10 cellular contexts compared by ENCODE assay signal in the genomic region with DNA sequence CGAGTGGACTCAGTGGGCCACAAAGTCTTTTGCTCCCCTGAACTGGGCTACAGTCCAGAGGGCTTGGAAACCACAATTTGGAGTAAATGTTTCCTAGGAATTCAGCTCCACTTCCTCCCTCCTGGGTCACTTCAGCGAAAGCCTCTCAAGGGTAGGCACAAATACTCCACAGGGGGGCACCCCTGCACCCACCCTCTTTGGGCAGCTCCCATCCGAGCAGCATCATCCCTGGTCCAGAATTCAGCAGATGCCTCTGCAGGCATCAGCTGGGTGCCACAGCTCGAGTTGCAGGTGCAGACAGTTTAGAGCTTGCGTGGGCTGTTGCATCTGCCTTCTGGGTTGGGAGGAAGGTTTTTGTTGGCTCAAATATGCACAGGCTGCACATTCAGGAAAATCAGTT. TPM values are rescaled to one million over a fixed set of nuclear protein-coding genes. Genes with fewer than 3 reads are reported as not detected.
A peak's percentile ranks its signal among the peaks of the same experiment; 100 is the strongest.
DNase-seq lines count a peak whose midpoint lies in the region; ATAC-seq, FAIRE-seq and TF ChIP-seq lines count a peak whose summit lies in the region.
"Had no signal": no experiment of that assay in that cellular context is flagged by ENCODE, and none has a peak within 500 bp of the region (broad histone marks: within the 10 kb centered on the region; RNA-seq: fewer than 3 reads in every experiment).

No MANE protein-coding gene starts in this region.

- in situ Hi-C loops in HepG2 (cut with HindIII; ENCODE audit: extremely low pct_ligation_motif_present, low pct_unique_long_range_greater_than_20kb), result no loop called here

- CTCF ChIA-PET in Caco-2 (lab: Charles Lee), result interaction anchor here (1.0 kb wide), 1 partner anchor 25 kb away, joined by 3 read pairs; a partner anchor contains a TSS
- CTCF ChIA-PET in HepG2 (lab: Yijun Ruan, JAX; ENCODE audit: low intra/inter-chr PET ratio, low total read pairs), result interaction anchor here (1.5 kb wide), 1 partner anchor 113 kb away, joined by 7 read pairs; no protein-coding TSS in a partner anchor

- no TSS peak for BruUV-seq in Caco-2 (replicated peaks; lab: Mats Ljungman, UMichigan)
- no TSS peak for BruUV-seq in HepG2 (replicated peaks; lab: Mats Ljungman, UMichigan)

- H2AFZ ChIP-seq in HepG2 (ENCODE audit: low read length), result no peak overlapping the region

- H3K36me3 ChIP-seq in Caco-2 (ENCODE audit: control insufficient read depth, insufficient read depth, low read length) (no peaks in the 10 kb centered on the region), H7 (replicated peaks; ENCODE audit: control insufficient read depth, insufficient read depth, low read length) (no peaks in the 10 kb centered on the region), HepG2 (replicated peaks in 1 of 2; ENCODE audit: control insufficient read depth in 1 of 2, insufficient read depth in 2 of 2, low read length in 2 of 2) (peaks cover 0 to 3% of the 10 kb centered on the region in 2 experiments; a peak in 2 of 5 replicates)

- no peak for TF ChIP-seq POLR2A in HepG2 (IDR thresholded peaks at IDR 0.05; ENCODE audit: insufficient read depth in 1 of 2, low read depth in 2 of 2, low read length in 2 of 2)

- TF ChIP-seq RAD21 in HepG2 (CRISPR knock-in tag; IDR thresholded peaks at IDR 0.05), result peak; percentile 62

- H3K9me3 ChIP-seq in Caco-2 (no peaks in the 10 kb centered on the region), HepG2 (ENCODE audit: low read length) (no peaks in the 10 kb centered on the region)

- H3K4me3 ChIP-seq in Caco-2 (ENCODE audit: low read depth, low read length) (no peak overlapping the region), H7 (ENCODE audit: insufficient read depth, low read depth, low read length) (no peak overlapping the region), HepG2 (replicated peaks in 1 of 3; ENCODE audit: insufficient read depth in 1 of 3, low read depth in 2 of 3, low read length in 3 of 3) (no peak overlapping the region)
- H3K4me3 ChIP-seq: lung had no signal

- FAIRE-seq in HepG2 (lab: Jason Lieb, UNC) (peak; percentile 15), GM19239 (lab: Jason Lieb, UNC) (no peak)

- H3K27me3 ChIP-seq in Caco-2 (replicated peaks; ENCODE audit: control insufficient read depth, insufficient read depth, low read length), result no peaks in the 10 kb centered on the region
- H3K27me3 ChIP-seq in H7 (ENCODE audit: control insufficient read depth, insufficient read depth, low read length), result peaks cover 8% of the 10 kb centered on the region; the same call in 1 of the 2 replicates
- H3K27me3 ChIP-seq in HepG2 (ENCODE audit: control insufficient read depth in 1 of 2, insufficient read depth in 2 of 2, low read length in 2 of 2), result no peaks in the 10 kb centered on the region

- H3K36me3 Mint-ChIP-seq in Caco-2 (ENCODE audit: insufficient read depth, unreplicated experiment), result peaks cover 6% of the 10 kb centered on the region
- no peaks in the 10 kb centered on the region for H3K36me3 Mint-ChIP-seq in natural killer cell treated with Interleukin-12 subunit alpha and Interleukin-12 subunit beta and Interleukin-15 and Interleukin-18, amount 100 ng/mL, for 72 hours

- no peaks in the 10 kb centered on the region for H4K20me1 ChIP-seq in HepG2 (ENCODE audit: insufficient read depth, low read length)

- DNase-seq in Caco-2 (peak; percentile 51 to 63), H7 (peak; percentile 56), SHP77 (lab: John Stamatoyannopoulos, UW) (peak; percentile 70 to 80), HepG2 (ENCODE audit: low spot score) (peak; percentile 40), medulla oblongata (ENCODE audit: extremely low spot score) (no peak), GM19239 (ENCODE audit: insufficient read length, low spot score) (no peak)
- no peak for DNase-seq in activated CD4-positive, alpha-beta T cell treated with anti-CD3 and anti-CD28 coated beads, Interleukin-2, amount 50 U/mL, for 4 hours
- no peak for DNase-seq in natural killer cell treated with Interleukin-12 subunit alpha and Interleukin-12 subunit beta and Interleukin-15 and Interleukin-18, amount 100 ng/mL, for 72 hours (ENCODE audit: low spot score)
- DNase-seq: activated CD4-positive, CD25-positive, alpha-beta regulatory T cell treated with anti-CD3 and anti-CD28 coated beads, Interleukin-2, amount 50 U/mL, for 72 hours had no signal

- POLR2A ChIA-PET in Caco-2 (lab: Charles Lee) (interaction anchor here (0.6 kb wide), 1 partner anchor 142 kb away, joined by 3 read pairs; no protein-coding TSS in a partner anchor), HepG2 (lab: Yijun Ruan, JAX) (no interaction called here)

- peaks cover 11% of the 10 kb centered on the region for H3K4me1 ChIP-seq in Caco-2
- H3K4me1 ChIP-seq in HepG2 (ENCODE audit: insufficient read depth, low read length), result peaks cover 26% of the 10 kb centered on the region

- no peak overlapping the region for H3K9ac ChIP-seq in HepG2 (ENCODE audit: insufficient read depth, low read depth, low read length)

- no peaks in the 10 kb centered on the region for H3K9me3 Mint-ChIP-seq in Caco-2 (ENCODE audit: unreplicated experiment)
- no peaks in the 10 kb centered on the region for H3K9me3 Mint-ChIP-seq in natural killer cell treated with Interleukin-12 subunit alpha and Interleukin-12 subunit beta and Interleukin-15 and Interleukin-18, amount 100 ng/mL, for 72 hours

- no peaks in the 10 kb centered on the region for H3K27me3 Mint-ChIP-seq in Caco-2 (ENCODE audit: insufficient read depth, unreplicated experiment)
- H3K27me3 Mint-ChIP-seq in natural killer cell treated with Interleukin-12 subunit alpha and Interleukin-12 subunit beta and Interleukin-15 and Interleukin-18, amount 100 ng/mL, for 72 hours, result peaks cover 0 to 6% of the 10 kb centered on the region in 2 donors

- TF ChIP-seq EP300 in HepG2 (IDR thresholded peaks at IDR 0.05; ENCODE audit: low read depth in 2 of 2, low read length in 2 of 2), result no peak
- no peak for TF ChIP-seq EP300 in HepG2 (CRISPR knock-in tag; IDR thresholded peaks at IDR 0.05; ENCODE audit: borderline replicate concordance)

- ATAC-seq in HepG2, result peak; percentile 84
- ATAC-seq in natural killer cell treated with Interleukin-12 subunit alpha and Interleukin-12 subunit beta and Interleukin-15 and Interleukin-18, amount 100 ng/mL, for 72 hours, result no peak

- no peak overlapping the region for H3K27ac Mint-ChIP-seq in Caco-2 (ENCODE audit: unreplicated experiment)
- no peak overlapping the region for H3K27ac Mint-ChIP-seq in natural killer cell treated with Interleukin-12 subunit alpha and Interleukin-12 subunit beta and Interleukin-15 and Interleukin-18, amount 100 ng/mL, for 72 hours

- intact Hi-C loops in Caco-2 (cut with micrococcal nuclease; ENCODE audit: unreplicated experiment), result loop anchor here (1.0 kb wide), 1 partner anchor 113 kb away; no protein-coding TSS in a partner anchor
- intact Hi-C loops in HepG2 (cut with micrococcal nuclease; ENCODE audit: unreplicated experiment), result loop anchor here (1.0 kb wide), 1 partner anchor 113 kb away; no protein-coding TSS in a partner anchor

- H3K4me3 Mint-ChIP-seq in Caco-2 (ENCODE audit: unreplicated experiment), result no peak overlapping the region
- no peak overlapping the region for H3K4me3 Mint-ChIP-seq in natural killer cell treated with Interleukin-12 subunit alpha and Interleukin-12 subunit beta and Interleukin-15 and Interleukin-18, amount 100 ng/mL, for 72 hours

- TF ChIP-seq CTCF in Caco-2 (IDR thresholded peaks at IDR 0.05; ENCODE audit: insufficient read depth in 1 of 2, low read depth in 1 of 2, low read length in 1 of 2, severe bottlenecking in 1 of 2, unreplicated experiment in 1 of 2) (peak; percentile 34 to 40), HepG2 (CRISPR knock-in tag; IDR thresholded peaks at IDR 0.05) (peak; percentile 57)

- no peak overlapping the region for H3K27ac ChIP-seq in HepG2 (ENCODE audit: extremely low read length, insufficient read depth, low read length)

- WGBS in HepG2 (ENCODE audit: low lambda C conversion rate), result 80% methylated on average over 5 of the region's 5 CpGs

- H3K4me1 Mint-ChIP-seq in Caco-2 (ENCODE audit: low read depth, unreplicated experiment), result peaks cover 13% of the 10 kb centered on the region
- H3K4me1 Mint-ChIP-seq in natural killer cell treated with Interleukin-12 subunit alpha and Interleukin-12 subunit beta and Interleukin-15 and Interleukin-18, amount 100 ng/mL, for 72 hours (ENCODE audit: low read depth in 2 of 2), result no peaks in the 10 kb centered on the region

- peaks cover 13% of the 10 kb centered on the region for H3K79me2 ChIP-seq in HepG2 (ENCODE audit: insufficient read depth, low read length)

- no peak overlapping the region for H3K4me2 ChIP-seq in HepG2 (ENCODE audit: low read depth, low read length)

TF ChIP-seq in HepG2, 621 proteins besides CTCF, POLR2A, EP300 and RAD21 (continues in another document):
- no peak for TF ChIP-seq ZKSCAN5 (CRISPR knock-in tag; IDR thresholded peaks at IDR 0.05)
- no peak for TF ChIP-seq PCBP1 (IDR thresholded peaks at IDR 0.05; ENCODE audit: borderline replicate concordance, low read depth, low read length)

RNA-seq across cellular contexts. Expression of a gene that starts 25.0 kb away (rescaled TPM):
- total RNA-seq in Caco-2 (2022) (18.9 and 21.5 TPM in 2 replicates), HepG2 (2016; rRNA removed; fragmentation: Illumina TruSeq; extraction: Trizol) (25.7 and 28.8 TPM in 2 replicates)
- 0.33 and 0.80 TPM in 2 replicates for total RNA-seq in H7 (2014; rRNA removed; shearing (Covaris generic))
- 8.0 and 8.5 TPM in 2 replicates for total RNA-seq in HepG2 (2016; cell fraction: cytosol; rRNA removed; fragmentation: Illumina TruSeq; extraction: Trizol; ENCODE audit: low read depth)
- 25.9 and 29.8 TPM in 2 replicates for total RNA-seq in HepG2 (2016; cell fraction: insoluble cytoplasmic fraction; rRNA removed; fragmentation: Illumina TruSeq; extraction: Trizol)
- 21.3 and 22.4 TPM in 2 replicates for total RNA-seq in HepG2 (2016; cell fraction: membrane; rRNA removed; fragmentation: Illumina TruSeq; extraction: Trizol)
- 17.2 and 19.3 TPM in 2 replicates for total RNA-seq in HepG2 (2016; cell fraction: nucleus; rRNA removed; fragmentation: Illumina TruSeq; extraction: Trizol)
- polyA plus RNA-seq in HepG2 (2011; rRNA removed), result 10.9 and 16.1 TPM in 2 replicates
- 8.1 and 12.4 TPM in 2 replicates for polyA plus RNA-seq in HepG2 (2011; cell fraction: cytosol; rRNA removed)
- polyA plus RNA-seq in HepG2 (2011; cell fraction: nucleus; rRNA removed), result 7.0 and 9.0 TPM in 2 replicates
- 5.0 and 7.0 TPM in 2 replicates for polyA plus RNA-seq in HepG2 (2012)
- polyA plus RNA-seq in HepG2 (2016; cell fraction: cytosol; fragmentation: Illumina TruSeq; extraction: Trizol; ENCODE audit: low read depth), result 4.5 and 5.1 TPM in 2 replicates
- 23.3 and 29.4 TPM in 2 replicates for polyA plus RNA-seq in HepG2 (2016; cell fraction: insoluble cytoplasmic fraction; fragmentation: Illumina TruSeq; extraction: Trizol; ENCODE audit: low read depth)
- polyA plus RNA-seq in HepG2 (2016; cell fraction: membrane; fragmentation: Illumina TruSeq; extraction: Trizol; ENCODE audit: low read depth), result 12.8 and 13.9 TPM in 2 replicates
- 24.3 and 25.9 TPM in 2 replicates for polyA plus RNA-seq in HepG2 (2016; cell fraction: nucleus; fragmentation: Illumina TruSeq; extraction: Trizol; ENCODE audit: insufficient read depth, low read depth)
- polyA minus RNA-seq in HepG2 (2011; rRNA and poly(A)+ RNA removed; ENCODE audit: low replicate concordance), result 40.6 TPM in 1 of 2 replicates, not detected in the other
- polyA minus RNA-seq in HepG2 (2011; cell fraction: cytosol; rRNA and poly(A)+ RNA removed), result 11.2 and 15.2 TPM in 2 replicates
- polyA minus RNA-seq in HepG2 (2011; cell fraction: nucleus; rRNA and poly(A)+ RNA removed), result 13.4 and 15.2 TPM in 2 replicates
- not detected for total RNA-seq in natural killer cell treated with Interleukin-12 subunit alpha and Interleukin-12 subunit beta and Interleukin-15 and Interleukin-18, amount 100 ng/mL, for 72 hours

Comparison
In these comparisons a context has a peak if more than half of its experiments do, and no peak if none do; other contexts are left out.
1. DNase-seq: peak in Caco-2 (2 of 2), H7 (single experiment), SHP77 (2 of 2) and HepG2 (single experiment); none in medulla oblongata (single experiment), activated CD4-positive, alpha-beta T cell treated with anti-CD3 and anti-CD28 coated beads, Interleukin-2, amount 50 U/mL, for 4 hours (0 of 2), natural killer cell treated with Interleukin-12 subunit alpha and Interleukin-12 subunit beta and Interleukin-15 and Interleukin-18, amount 100 ng/mL, for 72 hours (single experiment) and GM19239 (single experiment).